ENCODE assay signal across 20 cellular contexts in the genomic region with DNA sequence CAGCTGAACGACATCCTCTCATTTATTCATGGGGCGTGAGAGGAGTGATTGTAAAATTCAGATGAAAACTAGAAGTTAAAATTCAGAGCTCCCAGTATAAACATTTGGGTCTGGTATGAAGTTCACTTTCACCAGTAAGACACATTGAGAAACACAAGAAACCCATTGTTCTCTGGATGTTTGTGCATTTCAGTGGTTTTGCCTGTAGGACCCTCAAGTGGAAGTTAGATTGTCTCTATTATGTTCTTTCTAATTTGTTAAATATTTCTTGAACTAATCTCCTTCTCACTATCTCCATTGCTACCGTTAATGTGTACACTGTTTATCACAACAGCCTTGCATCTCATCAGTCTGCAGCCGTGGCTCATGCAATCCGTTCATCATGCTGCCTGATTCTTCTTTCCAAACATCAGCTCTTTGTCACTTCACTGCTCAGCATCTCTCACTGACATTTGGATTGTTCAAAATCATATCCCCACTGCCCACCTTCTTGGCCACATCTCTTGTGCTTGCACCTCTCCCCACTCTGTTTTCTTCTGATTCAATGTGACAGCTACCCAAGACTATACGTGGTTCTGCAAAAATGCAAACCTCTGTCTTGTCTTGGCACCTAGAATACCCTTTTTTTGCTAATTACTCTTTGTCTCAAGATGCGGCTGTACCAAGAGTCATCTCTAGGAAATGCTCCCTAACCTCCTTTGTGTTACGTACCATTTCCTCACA. TPM values are rescaled to one million over a fixed set of nuclear protein-coding genes. Genes with fewer than 3 reads are reported as not detected.
A peak's percentile ranks its signal among the peaks of the same experiment; 100 is the strongest.
DNase-seq lines count a peak whose midpoint lies in the region; ATAC-seq, FAIRE-seq and TF ChIP-seq lines count a peak whose summit lies in the region.
"Had no signal": no experiment of that assay in that cellular context is flagged by ENCODE, and none has a peak within 500 bp of the region (broad histone marks: within the 10 kb centered on the region; RNA-seq: fewer than 3 reads in every experiment).

No MANE protein-coding gene starts in this region.

- no peaks in the 10 kb centered on the region for H3K27me3 ChIP-seq in HepG2 (ENCODE audit: control insufficient read depth in 1 of 2, insufficient read depth in 2 of 2, low read length in 2 of 2)
- no peaks in the 10 kb centered on the region for H3K27me3 ChIP-seq in right lobe of liver
- H3K27me3 ChIP-seq: Peyer's patch had no signal

- no peak overlapping the region for H3K9ac ChIP-seq in HepG2 (ENCODE audit: insufficient read depth, low read depth, low read length)

- peak; percentile 5 for DNase-seq in activated CD4-positive, alpha-beta T cell treated with anti-CD3 and anti-CD28 coated beads for 48 hours
- DNase-seq in activated CD4-positive, alpha-beta T cell treated with anti-CD3 and anti-CD28 coated beads, Interleukin-2, amount 50 U/mL, for 4 hours, result no peak
- no peak for DNase-seq in HepG2 (ENCODE audit: low spot score)
- DNase-seq in right lobe of liver, result no peak
- no peak for DNase-seq in activated T-helper 1 cell treated with anti-CD3 and anti-CD28 coated beads, Interleukin-12 subunit alpha, Interleukin-12 subunit beta, Interleukin-2, Interleukin-4 antibody, amounts not matched to agents 30 ng/mL and 10 ng/mL and 1 ng/mL, durations not matched to agents 14 hours and 24 hours and 36 hours (ENCODE audit: low spot score)
- no peak for DNase-seq in stimulated activated effector memory CD8-positive, alpha-beta T cell treated with anti-CD3 and anti-CD28 coated beads, Interleukin-12 subunit alpha, Interleukin-12 subunit beta, amount 100 ng/mL, for 72 hours (ENCODE audit: low spot score in 2 of 2)
- DNase-seq in NCI-H146 treated with DMSO at 0.1 percent for 48 hours (lab: John Stamatoyannopoulos, UW; ENCODE audit: unreplicated experiment), result no peak
- no peak for DNase-seq in kidney glomerular epithelial cell (lab: John Stamatoyannopoulos, UW)
- DNase-seq: Caco-2; CD4-positive, alpha-beta T cell; DMS 273 treated with DMSO at 0.1 percent for 48 hours; DMS79 treated with DMSO at 0.1 percent for 48 hours; Kasumi-1; NCI-H1694 treated with DMSO at 0.1 percent for 48 hours; NCI-H2081 treated with DMSO at 0.1 percent for 48 hours; NCI-H2171 treated with DMSO at 0.1 percent for 48 hours; NCI-H524 treated with DMSO at 0.1 percent for 48 hours; Peyer's patch had no signal

- H3K9me3 ChIP-seq in HepG2 (ENCODE audit: low read length), result no peaks in the 10 kb centered on the region
- H3K9me3 ChIP-seq in right lobe of liver, result no peaks in the 10 kb centered on the region
- H3K9me3 ChIP-seq: A549, Caco-2, Peyer's patch had no signal

- no peak for TF ChIP-seq CTCF in HepG2 (CRISPR knock-in tag; IDR thresholded peaks at IDR 0.05)
- TF ChIP-seq CTCF in right lobe of liver (IDR thresholded peaks at IDR 0.05), result no peak

- in situ Hi-C loops in HepG2 (cut with HindIII; ENCODE audit: extremely low pct_ligation_motif_present, low pct_unique_long_range_greater_than_20kb), result no loop called here

- H3K27ac Mint-ChIP-seq in activated T-helper 1 cell treated with anti-CD3 and anti-CD28 coated beads, Interleukin-12 subunit alpha, Interleukin-12 subunit beta, Interleukin-2, Interleukin-4 antibody, amounts not matched to agents 30 ng/mL and 10 ng/mL and 1 ng/mL, durations not matched to agents 14 hours and 24 hours and 36 hours, result peak overlapping the region; percentile 85
- peak overlapping the region; percentile 82 for H3K27ac Mint-ChIP-seq in stimulated activated effector memory CD8-positive, alpha-beta T cell treated with anti-CD3 and anti-CD28 coated beads, Interleukin-12 subunit alpha, Interleukin-12 subunit beta, amount 100 ng/mL, for 72 hours
- H3K27ac Mint-ChIP-seq: CD4-positive, alpha-beta T cell had no signal

- FAIRE-seq in HepG2 (lab: Jason Lieb, UNC), result peak; percentile 28
- FAIRE-seq: A549 had no signal

- H3K4me1 ChIP-seq in HepG2 (ENCODE audit: insufficient read depth, low read length) (peaks cover 57% of the 10 kb centered on the region), right lobe of liver (peaks cover 0 to 4% (median 0%) of the 10 kb centered on the region in 4 donors)
- H3K4me1 ChIP-seq: A549, Caco-2, Peyer's patch had no signal

- POLR2A ChIA-PET in HepG2 (lab: Yijun Ruan, JAX), result interaction anchor here (0.7 to 1.8 kb wide), 2 partner anchors 28 to 40 kb away, joined by 3 to 7 read pairs; no protein-coding TSS in a partner anchor

- no peak overlapping the region for H3K4me3 ChIP-seq in HepG2 (replicated peaks in 1 of 3; ENCODE audit: insufficient read depth in 1 of 3, low read depth in 2 of 3, low read length in 3 of 3)
- no peak overlapping the region for H3K4me3 ChIP-seq in right lobe of liver
- H3K4me3 ChIP-seq: A549, Peyer's patch had no signal

- H3K4me2 ChIP-seq in HepG2 (ENCODE audit: low read depth, low read length), result no peak overlapping the region
- H3K4me2 ChIP-seq: A549 had no signal

- intact Hi-C loops in HepG2 (cut with micrococcal nuclease; ENCODE audit: unreplicated experiment), result no loop called here
- intact Hi-C loops in right lobe of liver (cut with DNase I), result no loop called here
- intact Hi-C loops in activated T-helper 1 cell treated with anti-CD3 and anti-CD28 coated beads, Interleukin-12 subunit alpha, Interleukin-12 subunit beta, Interleukin-2, Interleukin-4 antibody, amounts not matched to agents 30 ng/mL and 10 ng/mL and 1 ng/mL, durations not matched to agents 14 hours and 24 hours and 36 hours (cut with micrococcal nuclease), result loop anchor here (1.0 kb wide), 2 partner anchors 27 to 50 kb away; partner anchors contain the start of gene HLF

- no peaks in the 10 kb centered on the region for H3K9me3 Mint-ChIP-seq in activated T-helper 1 cell treated with anti-CD3 and anti-CD28 coated beads, Interleukin-12 subunit alpha, Interleukin-12 subunit beta, Interleukin-2, Interleukin-4 antibody, amounts not matched to agents 30 ng/mL and 10 ng/mL and 1 ng/mL, durations not matched to agents 14 hours and 24 hours and 36 hours
- no peaks in the 10 kb centered on the region for H3K9me3 Mint-ChIP-seq in stimulated activated effector memory CD8-positive, alpha-beta T cell treated with anti-CD3 and anti-CD28 coated beads, Interleukin-12 subunit alpha, Interleukin-12 subunit beta, amount 100 ng/mL, for 72 hours
- H3K9me3 Mint-ChIP-seq: CD4-positive, alpha-beta T cell had no signal

- BruUV-seq in HepG2 (replicated peaks; lab: Mats Ljungman, UMichigan), result no TSS peak

- H2AFZ ChIP-seq in HepG2 (ENCODE audit: low read length), result no peak overlapping the region

- peaks cover 94% of the 10 kb centered on the region for H4K20me1 ChIP-seq in HepG2 (ENCODE audit: insufficient read depth, low read length)

- H3K36me3 ChIP-seq in HepG2 (replicated peaks in 1 of 2; ENCODE audit: control insufficient read depth in 1 of 2, insufficient read depth in 2 of 2, low read length in 2 of 2), result peaks cover 38 to 92% of the 10 kb centered on the region in 2 experiments
- H3K36me3 ChIP-seq in right lobe of liver, result peaks cover 0 to 58% (median 22%) of the 10 kb centered on the region in 4 donors
- H3K36me3 ChIP-seq: Peyer's patch had no signal

- 75% methylated on average over 8 of the region's 8 CpGs for WGBS in HepG2 (ENCODE audit: low lambda C conversion rate)
- WGBS in right lobe of liver (ENCODE audit: insufficient coverage, low coverage, low lambda C conversion rate, missing lambda C conversion rate), result 69% methylated on average over 8 of the region's 8 CpGs

- TF ChIP-seq EP300 in HepG2 (IDR thresholded peaks at IDR 0.05; ENCODE audit: low read depth in 2 of 2, low read length in 2 of 2) (no peak), HepG2 (CRISPR knock-in tag; IDR thresholded peaks at IDR 0.05; ENCODE audit: borderline replicate concordance) (no peak)

- ATAC-seq in HepG2, result peak; percentile 7
- ATAC-seq in right lobe of liver, result no peak
- ATAC-seq in stimulated activated effector memory CD8-positive, alpha-beta T cell treated with anti-CD3 and anti-CD28 coated beads, Interleukin-12 subunit alpha, Interleukin-12 subunit beta, amount 100 ng/mL, for 72 hours, result peak; percentile 64
- ATAC-seq: A549 had no signal

- peaks cover 2% of the 10 kb centered on the region for H3K36me3 Mint-ChIP-seq in activated T-helper 1 cell treated with anti-CD3 and anti-CD28 coated beads, Interleukin-12 subunit alpha, Interleukin-12 subunit beta, Interleukin-2, Interleukin-4 antibody, amounts not matched to agents 30 ng/mL and 10 ng/mL and 1 ng/mL, durations not matched to agents 14 hours and 24 hours and 36 hours (ENCODE audit: low read depth)
- H3K36me3 Mint-ChIP-seq in stimulated activated effector memory CD8-positive, alpha-beta T cell treated with anti-CD3 and anti-CD28 coated beads, Interleukin-12 subunit alpha, Interleukin-12 subunit beta, amount 100 ng/mL, for 72 hours, result peaks cover 6% of the 10 kb centered on the region

- H3K27ac ChIP-seq in HepG2 (ENCODE audit: extremely low read length, insufficient read depth, low read length) (peak overlapping the region; percentile 30), right lobe of liver (no peak overlapping the region)
- H3K27ac ChIP-seq: A549, Peyer's patch had no signal

- H3K4me1 Mint-ChIP-seq in activated T-helper 1 cell treated with anti-CD3 and anti-CD28 coated beads, Interleukin-12 subunit alpha, Interleukin-12 subunit beta, Interleukin-2, Interleukin-4 antibody, amounts not matched to agents 30 ng/mL and 10 ng/mL and 1 ng/mL, durations not matched to agents 14 hours and 24 hours and 36 hours (ENCODE audit: low read depth), result peaks cover 25% of the 10 kb centered on the region
- H3K4me1 Mint-ChIP-seq in stimulated activated effector memory CD8-positive, alpha-beta T cell treated with anti-CD3 and anti-CD28 coated beads, Interleukin-12 subunit alpha, Interleukin-12 subunit beta, amount 100 ng/mL, for 72 hours, result peaks cover 20% of the 10 kb centered on the region

- H3K79me2 ChIP-seq in HepG2 (ENCODE audit: insufficient read depth, low read length), result peaks cover 89% of the 10 kb centered on the region

- peak in 1 of 2 experiments; percentile 15; a peak in 2 of 4 replicates for TF ChIP-seq POLR2A in HepG2 (IDR thresholded peaks at IDR 0.05; ENCODE audit: insufficient read depth in 1 of 2, low read depth in 2 of 2, low read length in 2 of 2)
- no peak for TF ChIP-seq POLR2A in right lobe of liver (IDR thresholded peaks at IDR 0.05)

- no peak overlapping the region for H3K4me3 Mint-ChIP-seq in activated T-helper 1 cell treated with anti-CD3 and anti-CD28 coated beads, Interleukin-12 subunit alpha, Interleukin-12 subunit beta, Interleukin-2, Interleukin-4 antibody, amounts not matched to agents 30 ng/mL and 10 ng/mL and 1 ng/mL, durations not matched to agents 14 hours and 24 hours and 36 hours
- H3K4me3 Mint-ChIP-seq in stimulated activated effector memory CD8-positive, alpha-beta T cell treated with anti-CD3 and anti-CD28 coated beads, Interleukin-12 subunit alpha, Interleukin-12 subunit beta, amount 100 ng/mL, for 72 hours, result peak overlapping the region; percentile 10
- H3K4me3 Mint-ChIP-seq: CD4-positive, alpha-beta T cell had no signal

- no peak for TF ChIP-seq RAD21 in HepG2 (CRISPR knock-in tag; IDR thresholded peaks at IDR 0.05)

- H3K27me3 Mint-ChIP-seq in activated T-helper 1 cell treated with anti-CD3 and anti-CD28 coated beads, Interleukin-12 subunit alpha, Interleukin-12 subunit beta, Interleukin-2, Interleukin-4 antibody, amounts not matched to agents 30 ng/mL and 10 ng/mL and 1 ng/mL, durations not matched to agents 14 hours and 24 hours and 36 hours (ENCODE audit: insufficient read depth), result peaks cover 8% of the 10 kb centered on the region

- CTCF ChIA-PET in HepG2 (lab: Yijun Ruan, JAX; ENCODE audit: low intra/inter-chr PET ratio, low total read pairs), result no interaction called here

RNA-seq across cellular contexts. Expression of gene HLF, which starts 49.5 kb away (rescaled TPM):
- total RNA-seq in HepG2 (2016; rRNA removed; fragmentation: Illumina TruSeq; extraction: Trizol) (197 and 202 TPM in 2 replicates), right lobe of liver (10 to 100 TPM; 16.4 to 96.9 (median 42.6) TPM)
- total RNA-seq in HepG2 (2016; cell fraction: cytosol; rRNA removed; fragmentation: Illumina TruSeq; extraction: Trizol; ENCODE audit: low read depth), result 34.5 and 39.5 TPM in 2 replicates
- 175 and 198 TPM in 2 replicates for total RNA-seq in HepG2 (2016; cell fraction: insoluble cytoplasmic fraction; rRNA removed; fragmentation: Illumina TruSeq; extraction: Trizol)
- total RNA-seq in HepG2 (2016; cell fraction: membrane; rRNA removed; fragmentation: Illumina TruSeq; extraction: Trizol), result 156 and 157 TPM in 2 replicates
- total RNA-seq in HepG2 (2016; cell fraction: nucleus; rRNA removed; fragmentation: Illumina TruSeq; extraction: Trizol), result 187 and 216 TPM in 2 replicates
- polyA plus RNA-seq in HepG2 (2011; rRNA removed), result 346 and 353 TPM in 2 replicates
- polyA plus RNA-seq in HepG2 (2011; cell fraction: cytosol; rRNA removed), result 266 and 275 TPM in 2 replicates
- polyA plus RNA-seq in HepG2 (2011; cell fraction: nucleus; rRNA removed), result 442 and 465 TPM in 2 replicates
- 217 and 233 TPM in 2 replicates for polyA plus RNA-seq in HepG2 (2012)
- 21.4 and 26.2 TPM in 2 replicates for polyA plus RNA-seq in HepG2 (2016; cell fraction: cytosol; fragmentation: Illumina TruSeq; extraction: Trizol; ENCODE audit: low read depth)
- 217 and 237 TPM in 2 replicates for polyA plus RNA-seq in HepG2 (2016; cell fraction: insoluble cytoplasmic fraction; fragmentation: Illumina TruSeq; extraction: Trizol; ENCODE audit: low read depth)
- 106 and 107 TPM in 2 replicates for polyA plus RNA-seq in HepG2 (2016; cell fraction: membrane; fragmentation: Illumina TruSeq; extraction: Trizol; ENCODE audit: low read depth)
- polyA plus RNA-seq in HepG2 (2016; cell fraction: nucleus; fragmentation: Illumina TruSeq; extraction: Trizol; ENCODE audit: insufficient read depth, low read depth), result 258 and 265 TPM in 2 replicates
- polyA minus RNA-seq in HepG2 (2011; rRNA and poly(A)+ RNA removed; ENCODE audit: low replicate concordance), result 1.0 and 1,188 TPM in 2 replicates
- polyA minus RNA-seq in HepG2 (2011; cell fraction: cytosol; rRNA and poly(A)+ RNA removed), result 240 and 275 TPM in 2 replicates
- polyA minus RNA-seq in HepG2 (2011; cell fraction: nucleus; rRNA and poly(A)+ RNA removed), result 508 and 622 TPM in 2 replicates
- total RNA-seq in activated T-helper 1 cell treated with anti-CD3 and anti-CD28 coated beads, Interleukin-12 subunit alpha, Interleukin-12 subunit beta, Interleukin-2, Interleukin-4 antibody, amounts not matched to agents 30 ng/mL and 10 ng/mL and 1 ng/mL, durations not matched to agents 14 hours and 24 hours and 36 hours, result 0.36 and 0.54 TPM in 2 replicates
- polyA plus RNA-seq: BJ had no signal

Comparison
In these comparisons a context has a peak if more than half of its experiments do, and no peak if none do; other contexts are left out.
1. ATAC-seq: peak in HepG2 (single experiment) and stimulated activated effector memory CD8-positive, alpha-beta T cell treated with anti-CD3 and anti-CD28 coated beads, Interleukin-12 subunit alpha, Interleukin-12 subunit beta, amount 100 ng/mL, for 72 hours (single experiment); none in right lobe of liver (0 of 4).
2. RNA of gene HLF, which starts 49.5 kb away (total RNA-seq): 34.5 to 216 TPM in HepG2 and 16.4 to 96.9 TPM in right lobe of liver; 0.36 to 0.54 TPM in activated T-helper 1 cell treated with anti-CD3 and anti-CD28 coated beads, Interleukin-12 subunit alpha, Interleukin-12 subunit beta, Interleukin-2, Interleukin-4 antibody, amounts not matched to agents 30 ng/mL and 10 ng/mL and 1 ng/mL, durations not matched to agents 14 hours and 24 hours and 36 hours; every median in the first group is over 10 times any median in the second.